Comparison of ENCODE assay signal across 17 cellular contexts in the genomic region with DNA sequence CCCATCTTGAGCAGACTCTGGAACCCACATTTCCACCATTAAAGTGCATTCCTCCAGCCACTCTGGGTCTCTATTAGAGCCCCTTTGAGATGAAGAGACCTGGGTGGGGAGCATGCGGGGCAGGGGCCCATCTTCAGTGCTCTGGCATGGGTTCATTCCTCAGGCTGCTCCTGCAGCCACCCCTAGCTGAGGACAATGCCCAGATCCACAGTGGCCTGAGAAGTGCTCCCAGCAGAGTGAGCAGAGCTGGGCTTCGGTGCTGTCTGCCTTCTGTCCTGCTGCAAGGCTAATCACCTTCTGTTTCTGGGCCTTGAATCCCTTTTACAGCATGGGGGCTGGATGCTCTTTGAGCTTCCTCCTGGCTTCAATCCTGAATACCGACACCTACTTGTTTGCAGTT.
"Had no signal": no experiment of that assay in that cellular context is flagged by ENCODE, and none has a peak within 500 bp of the region (broad histone marks: within the 10 kb centered on the region; RNA-seq: fewer than 3 reads in every experiment).

No MANE protein-coding gene starts in this region.

- DNase-seq: KBM-7; NCI-H1048; NCI-H1105; NCI-H1436 treated with DMSO at 0.1 percent for 48 hours; NCI-H1694 treated with DMSO at 0.1 percent for 48 hours; NCI-H1930; NCI-H2107; NCI-H2227 treated with DMSO at 0.1 percent for 48 hours; NCI-H524; NCI-H526 treated with DMSO at 0.1 percent for 48 hours; NCI-H748 treated with DMSO at 0.1 percent for 48 hours; NK-92 treated with Interleukin-12 subunit alpha and Interleukin-12 subunit beta, amount 100 ng/mL, for 24 hours; SHP77; SK-N-SH had no signal

- H3K4me2 ChIP-seq: SK-N-SH had no signal

- ATAC-seq: Panc1 had no signal

- H3K27ac ChIP-seq: HL-60, RWPE1 had no signal

- H3K9ac ChIP-seq: SK-N-SH had no signal

- H3K9me3 ChIP-seq: SK-N-SH had no signal
